ENCODE assay signal across 16 cellular contexts in the genomic region with DNA sequence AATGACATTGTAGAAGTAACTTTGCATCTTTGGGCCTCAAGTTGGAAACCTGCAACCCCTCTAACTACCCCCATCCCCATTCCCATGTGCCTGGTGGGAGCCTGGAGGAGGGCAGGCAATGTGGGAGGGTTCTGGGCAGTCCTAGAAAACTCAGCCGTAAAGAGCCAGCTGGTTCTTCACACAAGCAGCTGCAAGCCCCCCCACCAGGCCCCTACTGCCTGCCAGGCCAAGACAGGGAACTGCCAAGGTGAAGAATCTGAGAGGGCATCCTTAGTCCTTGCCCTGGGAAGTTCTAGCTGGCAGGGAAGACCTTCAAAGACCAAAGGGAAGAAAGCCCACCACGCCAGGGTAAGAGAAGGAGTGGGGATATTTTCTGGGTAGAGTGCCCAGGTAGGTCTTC. TPM values are rescaled to one million over a fixed set of nuclear protein-coding genes. Genes with fewer than 3 reads are reported as not detected.
DNase-seq lines count a peak whose midpoint lies in the region; ATAC-seq and TF ChIP-seq lines count a peak whose summit lies in the region.
"Had no signal": no experiment of that assay in that cellular context is flagged by ENCODE, and none has a peak within 500 bp of the region (broad histone marks: within the 10 kb centered on the region; RNA-seq: fewer than 3 reads in every experiment).

No MANE protein-coding gene starts in this region.

- peak overlapping the region; percentile 2 for H3K27ac ChIP-seq in CD4-positive, alpha-beta T cell (ENCODE audit: low read depth, low read length)
- H3K27ac ChIP-seq in upper lobe of right lung: no peak overlapping the region
- H3K27ac ChIP-seq: A549, HL-60 had no signal

- no peaks in the 10 kb centered on the region for H3K27me3 ChIP-seq in CD4-positive, alpha-beta T cell (ENCODE audit: control insufficient read depth, insufficient read depth, low read length)
- no peaks in the 10 kb centered on the region for H3K27me3 ChIP-seq in upper lobe of right lung

- H3K36me3 ChIP-seq in upper lobe of right lung: no peaks in the 10 kb centered on the region

- no peaks in the 10 kb centered on the region for H3K27me3 Mint-ChIP-seq in CD4-positive, alpha-beta T cell
- H3K27me3 Mint-ChIP-seq in effector memory CD8-positive, alpha-beta T cell: peaks cover 0 to under 1% of the 10 kb centered on the region in 2 donors

- CTCF ChIA-PET in CD4-positive, alpha-beta T cell (lab: Charles Lee): interaction anchor here (1.0 to 2.0 kb wide), 7 partner anchors 13 to 190 kb away, joined by 3 to 11 read pairs (median 4); a partner anchor contains a TSS

- H3K27ac Mint-ChIP-seq in CD4-positive, alpha-beta T cell: peak overlapping the region; percentile 89
- peak overlapping the region; percentile 50 to 87 for H3K27ac Mint-ChIP-seq in effector memory CD8-positive, alpha-beta T cell
- H3K27ac Mint-ChIP-seq: CD14-positive monocyte had no signal

- intact Hi-C loops in CD4-positive, alpha-beta T cell (cut with DNase I, micrococcal nuclease): loop anchor here (1.0 to 10.0 kb wide), 9 partner anchors 12 to 465 kb away; a partner anchor contains a TSS
- intact Hi-C loops in upper lobe of right lung (cut with DNase I): no loop called here

- no peaks in the 10 kb centered on the region for H3K9me3 ChIP-seq in CD4-positive, alpha-beta T cell (ENCODE audit: control insufficient read depth, low read length)
- H3K9me3 ChIP-seq in upper lobe of right lung: no peaks in the 10 kb centered on the region
- H3K9me3 ChIP-seq: Caco-2 had no signal

- no peak overlapping the region for H3K4me3 ChIP-seq in upper lobe of right lung
- H3K4me3 ChIP-seq: A549, K562 had no signal

- POLR2A ChIA-PET in CD4-positive, alpha-beta T cell (lab: Charles Lee): interaction anchor here (0.7 to 3.7 kb wide), 5 partner anchors 9 to 62 kb away, joined by 3 to 115 read pairs (median 3); no protein-coding TSS in a partner anchor

- H3K9me3 Mint-ChIP-seq in CD4-positive, alpha-beta T cell: no peaks in the 10 kb centered on the region
- no peaks in the 10 kb centered on the region for H3K9me3 Mint-ChIP-seq in effector memory CD8-positive, alpha-beta T cell

- TF ChIP-seq CTCF in CD4-positive, alpha-beta T cell (IDR thresholded peaks at IDR 0.05): no peak
- no peak for TF ChIP-seq CTCF in upper lobe of right lung (IDR thresholded peaks at IDR 0.05)

- no peak overlapping the region for H3K4me3 Mint-ChIP-seq in CD4-positive, alpha-beta T cell
- H3K4me3 Mint-ChIP-seq in effector memory CD8-positive, alpha-beta T cell: no peak overlapping the region
- H3K4me3 Mint-ChIP-seq: CD14-positive monocyte had no signal

- H3K4me1 ChIP-seq in upper lobe of right lung: no peaks in the 10 kb centered on the region
- H3K4me1 ChIP-seq: A549 had no signal

- DNase-seq in DMS 273 (lab: John Stamatoyannopoulos, UW; ENCODE audit: unreplicated experiment) (peak; percentile 57), DMS 273 treated with DMSO at 0.1 percent for 48 hours (lab: John Stamatoyannopoulos, UW) (no peak), upper lobe of right lung (peak; percentile 53)
- DNase-seq in CD4-positive, alpha-beta T cell: no peak
- no peak for DNase-seq in effector memory CD8-positive, alpha-beta T cell
- no peak for DNase-seq in effector CD4-positive, alpha-beta T cell
- DNase-seq: GF-D8 had no signal

- H3K36me3 Mint-ChIP-seq in CD4-positive, alpha-beta T cell (ENCODE audit: low read depth): no peaks in the 10 kb centered on the region
- H3K36me3 Mint-ChIP-seq in effector memory CD8-positive, alpha-beta T cell (ENCODE audit: insufficient read depth): no peaks in the 10 kb centered on the region
- H3K36me3 Mint-ChIP-seq: CD14-positive monocyte had no signal

- ATAC-seq in CD4-positive, alpha-beta T cell (ENCODE audit: poor library complexity): no peak
- no peak for ATAC-seq in effector memory CD8-positive, alpha-beta T cell (replicated peaks)
- ATAC-seq in upper lobe of right lung: no peak
- no peak for ATAC-seq in HG03469 (IDR thresholded peaks at IDR 0.05; ENCODE audit: unreplicated experiment)

- peaks cover 41% of the 10 kb centered on the region for H3K4me1 Mint-ChIP-seq in CD4-positive, alpha-beta T cell (ENCODE audit: low read depth)
- H3K4me1 Mint-ChIP-seq in effector memory CD8-positive, alpha-beta T cell (ENCODE audit: low read depth in 2 of 2): peaks cover 36 to 38% of the 10 kb centered on the region in 2 donors
- H3K4me1 Mint-ChIP-seq: CD14-positive monocyte had no signal

RNA-seq across cellular contexts. Expression of a gene that starts 12.2 kb away (rescaled TPM):
- under 1 TPM; 0.36 to 0.69 TPM for total RNA-seq in CD4-positive, alpha-beta T cell
- total RNA-seq in upper lobe of right lung: 501 TPM
- total RNA-seq: HT1080 had no signal

RNA-seq across cellular contexts. Expression of a gene that starts 31.5 kb away (rescaled TPM):
- under 1 TPM; 0.36 to 0.60 TPM for total RNA-seq in CD4-positive, alpha-beta T cell
- total RNA-seq in upper lobe of right lung: 20.1 TPM

RNA-seq across cellular contexts. Expression of a gene that starts 57.4 kb away (rescaled TPM):
- total RNA-seq in CD4-positive, alpha-beta T cell: not detected
- not detected for total RNA-seq in upper lobe of right lung
- total RNA-seq: Caco-2, H4, HT1080, IMR-90, K562 had no signal

Comparison
In these comparisons a context has a peak if more than half of its experiments do, and no peak if none do; other contexts are left out.
1. DNase-seq: peak in DMS 273 (single experiment) and upper lobe of right lung (single experiment); none in DMS 273 treated with DMSO at 0.1 percent for 48 hours (single experiment), CD4-positive, alpha-beta T cell (0 of 10), effector memory CD8-positive, alpha-beta T cell (0 of 3) and effector CD4-positive, alpha-beta T cell (single experiment).
2. RNA of a gene that starts 12.2 kb away (total RNA-seq): 501 TPM in upper lobe of right lung (single experiment); 0.36 to 0.69 TPM in CD4-positive, alpha-beta T cell; every median in the first group is over 100 times any median in the second.
3. RNA of a gene that starts 31.5 kb away (total RNA-seq): 20.1 TPM in upper lobe of right lung (single experiment); 0.36 to 0.60 TPM in CD4-positive, alpha-beta T cell; every median in the first group is over 10 times any median in the second.